28 cellular contexts compared by ENCODE assay signal in the genomic region with DNA sequence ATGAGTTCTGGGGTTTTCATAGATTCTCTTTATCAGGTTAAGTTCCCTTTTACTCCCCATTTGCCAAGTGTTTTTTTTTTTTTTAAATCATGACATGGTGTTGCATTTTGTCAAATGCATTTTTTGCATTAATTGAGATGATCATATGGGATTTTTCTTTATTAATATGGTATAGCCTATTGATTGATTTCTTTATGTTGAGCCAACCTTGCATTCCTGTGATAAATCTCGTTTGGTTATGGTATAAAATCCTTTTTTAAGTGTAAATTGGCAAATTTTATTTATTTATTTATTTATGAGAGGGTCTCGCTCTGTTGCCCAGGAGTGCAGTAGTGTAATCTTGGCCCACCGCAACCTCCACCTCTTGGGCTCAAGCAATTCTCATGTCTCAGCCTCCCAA.
"Had no signal": no experiment of that assay in that cellular context is flagged by ENCODE, and none has a peak within 500 bp of the region (broad histone marks: within the 10 kb centered on the region; RNA-seq: fewer than 3 reads in every experiment).

No MANE protein-coding gene starts in this region.

- H3K79me2 ChIP-seq: hepatocyte had no signal

- DNase-seq: colonic mucosa; cortex of kidney; dermis blood vessel endothelial cell; dorsolateral prefrontal cortex; effector CD8-positive, alpha-beta T cell; effector memory CD4-positive, alpha-beta T cell; effector memory CD8-positive, alpha-beta T cell; endodermal cell; erythroblast; esophagus squamous epithelium; foreskin fibroblast; foreskin keratinocyte; foreskin melanocyte; gastrocnemius medialis; glutamatergic neuron; head of caudate nucleus; heart left ventricle; heart right ventricle had no signal

- ATAC-seq: effector memory CD8-positive, alpha-beta T cell; esophagus mucosa; foreskin keratinocyte; gastrocnemius medialis; gastroesophageal sphincter; heart left ventricle; heart right ventricle had no signal

- H3K4me2 ChIP-seq: hepatocyte had no signal

- H3K4me3 ChIP-seq: colonic mucosa, coronary artery, dorsolateral prefrontal cortex, esophagus muscularis mucosa, esophagus squamous epithelium, gastrocnemius medialis, gastroesophageal sphincter, heart left ventricle, heart right ventricle, hepatocyte had no signal

- H3K9me3 ChIP-seq: colonic mucosa, gastrocnemius medialis had no signal

- H3K4me1 ChIP-seq: colonic mucosa, esophagus muscularis mucosa, esophagus squamous epithelium, foreskin keratinocyte, gastrocnemius medialis, gastroesophageal sphincter, heart left ventricle, heart right ventricle had no signal

- H3K36me3 ChIP-seq: colonic mucosa, esophagus muscularis mucosa, esophagus squamous epithelium, gastrocnemius medialis, gastroesophageal sphincter, heart left ventricle, heart right ventricle had no signal

- FAIRE-seq: colon, endometrium, endothelial cell of umbilical vein, frontal cortex had no signal

- H3K27ac ChIP-seq: colonic mucosa, coronary artery, dorsolateral prefrontal cortex, epithelial cell of prostate, esophagus muscularis mucosa, esophagus squamous epithelium, foreskin keratinocyte, gastrocnemius medialis, gastroesophageal sphincter, heart left ventricle, heart right ventricle, hepatocyte had no signal

- H2AFZ ChIP-seq: hepatocyte had no signal

- H3K27me3 ChIP-seq: colonic mucosa, dorsolateral prefrontal cortex, esophagus muscularis mucosa, esophagus squamous epithelium, foreskin keratinocyte, gastrocnemius medialis, gastroesophageal sphincter, heart left ventricle, heart right ventricle, hepatocyte had no signal
